13 cellular contexts compared by ENCODE assay signal in genomic region chr9:34634551-34634945, GRCh38. TPM values are rescaled to one million over a fixed set of nuclear protein-coding genes. Genes with fewer than 3 reads are reported as not detected.
A peak's percentile ranks its signal among the peaks of the same experiment; 100 is the strongest.
DNase-seq lines count a peak whose midpoint lies in the region; ATAC-seq and TF ChIP-seq lines count a peak whose summit lies in the region.
"Had no signal": no experiment of that assay in that cellular context is flagged by ENCODE, and none has a peak within 500 bp of the region (broad histone marks: within the 10 kb centered on the region; RNA-seq: fewer than 3 reads in every experiment).

No MANE protein-coding gene starts in this region.

- H2BK120ac ChIP-seq in mesenchymal stem cell (ENCODE audit: low read depth, low read length), result no peak overlapping the region

- H3K27ac ChIP-seq in mesenchymal stem cell (ENCODE audit: low read length, poor library complexity, severe bottlenecking) (no peak overlapping the region), ascending aorta (no peak overlapping the region)
- H3K27ac ChIP-seq: A549 had no signal

- intact Hi-C loops in posterior vena cava (cut with DNase I) (no loop called here), ascending aorta (cut with DNase I) (loop anchor here (1.0 kb wide), 1 partner anchor 22 kb away; the partner anchor contains the start of gene RPP25L)

- no peak overlapping the region for H3K4ac ChIP-seq in mesenchymal stem cell (ENCODE audit: low read depth in 1 of 2, low read length in 2 of 2)

- peak; percentile 1 for TF ChIP-seq CTCF in NB4 (IDR thresholded peaks at IDR 0.05; ENCODE audit: low read depth, low read length)
- no peak for TF ChIP-seq CTCF in type B pancreatic cell (conservative IDR thresholded peaks at IDR 0.05)
- no peak for TF ChIP-seq CTCF in ascending aorta (IDR thresholded peaks at IDR 0.05)

- H3K9me3 ChIP-seq in mesenchymal stem cell (ENCODE audit: control insufficient read depth, low read length) (no peaks in the 10 kb centered on the region), ascending aorta (no peaks in the 10 kb centered on the region)
- H3K9me3 ChIP-seq: A549 had no signal

- H3K27me3 Mint-ChIP-seq in activated T-cell treated with anti-CD3 and anti-CD28 coated beads, Interleukin-2, amount 50 U/mL, for 4 hours (ENCODE audit: low read depth), result peaks cover 11% of the 10 kb centered on the region
- peaks cover 32% of the 10 kb centered on the region for H3K27me3 Mint-ChIP-seq in type B pancreatic cell

- no peak overlapping the region for H3K27ac Mint-ChIP-seq in type B pancreatic cell
- H3K27ac Mint-ChIP-seq: CD14-positive monocyte had no signal

- H2BK15ac ChIP-seq in mesenchymal stem cell (ENCODE audit: low read depth, poor library complexity, severe bottlenecking), result no peak overlapping the region

- H3K4me1 ChIP-seq in mesenchymal stem cell (ENCODE audit: control insufficient read depth, insufficient read depth, low read depth, low read length), result peaks cover 19% of the 10 kb centered on the region
- H3K4me1 ChIP-seq in ascending aorta, result peaks cover 0 to 13% of the 10 kb centered on the region in 2 donors

- H3K27me3 ChIP-seq in mesenchymal stem cell (ENCODE audit: control insufficient read depth in 1 of 2, insufficient read depth in 1 of 2, low read length in 2 of 2), result peaks cover 15 to 20% of the 10 kb centered on the region in 2 experiments
- no peaks in the 10 kb centered on the region for H3K27me3 ChIP-seq in ascending aorta

- H3K14ac ChIP-seq in mesenchymal stem cell (ENCODE audit: low read length in 2 of 2), result no peak overlapping the region

- H3K4me3 Mint-ChIP-seq in activated T-cell treated with anti-CD3 and anti-CD28 coated beads, Interleukin-2, amount 50 U/mL, for 4 hours, result peak overlapping the region; percentile 45
- peak overlapping the region; percentile 52 for H3K4me3 Mint-ChIP-seq in type B pancreatic cell

- H3K36me3 ChIP-seq in mesenchymal stem cell (ENCODE audit: control insufficient read depth in 1 of 2, insufficient read depth in 2 of 2, low read depth in 1 of 2, low read length in 2 of 2), result peaks cover 11 to 13% of the 10 kb centered on the region in 2 experiments
- H3K36me3 ChIP-seq in ascending aorta, result no peaks in the 10 kb centered on the region

- H3K4me3 ChIP-seq in NB4 (ENCODE audit: low read depth, low read length) (no peak overlapping the region), mesenchymal stem cell (ENCODE audit: insufficient read depth in 1 of 2, low read depth in 1 of 2, low read length in 2 of 2) (no peak overlapping the region), ascending aorta (no peak overlapping the region)
- H3K4me3 ChIP-seq: A549 had no signal

- no CpG with 5 or more reads among the region's 1 CpG for WGBS in mesenchymal stem cell

- H3K9me3 Mint-ChIP-seq in activated T-cell treated with anti-CD3 and anti-CD28 coated beads, Interleukin-2, amount 50 U/mL, for 4 hours, result no peaks in the 10 kb centered on the region
- no peaks in the 10 kb centered on the region for H3K9me3 Mint-ChIP-seq in type B pancreatic cell

- no peak overlapping the region for H4K8ac ChIP-seq in mesenchymal stem cell (ENCODE audit: low read length)

- no peak overlapping the region for H3K23ac ChIP-seq in mesenchymal stem cell (ENCODE audit: low read length in 2 of 2)

- no peak overlapping the region for H2BK5ac ChIP-seq in mesenchymal stem cell (ENCODE audit: low read depth, low read length, poor library complexity, severe bottlenecking)

- peaks cover 10% of the 10 kb centered on the region for H3K36me3 Mint-ChIP-seq in activated T-cell treated with anti-CD3 and anti-CD28 coated beads, Interleukin-2, amount 50 U/mL, for 4 hours (ENCODE audit: insufficient read depth)
- H3K36me3 Mint-ChIP-seq in type B pancreatic cell, result no peaks in the 10 kb centered on the region

- H3K4me2 ChIP-seq in mesenchymal stem cell (ENCODE audit: low read length, poor library complexity, severe bottlenecking), result no peak overlapping the region
- H3K4me2 ChIP-seq: A549 had no signal

- no peak overlapping the region for H2BK12ac ChIP-seq in mesenchymal stem cell (ENCODE audit: low read length in 2 of 2)

- H3K9ac ChIP-seq in mesenchymal stem cell (ENCODE audit: low read length), result peak overlapping the region; percentile 7

- no peak for DNase-seq in activated T-cell treated with anti-CD3 and anti-CD28 coated beads, Interleukin-2, amount 50 U/mL, for 4 hours
- no peak for DNase-seq in activated T-cell treated with anti-CD3 and anti-CD28 coated beads, Interleukin-2, amount 50 U/mL, for 1 hour
- DNase-seq in NB4 (ENCODE audit: low read depth) (no peak), mesenchymal stem cell (no peak), type B pancreatic cell (ENCODE audit: extremely low spot score, unreplicated experiment) (no peak), posterior vena cava (ENCODE audit: low spot score) (no peak), ascending aorta (ENCODE audit: low spot score in 2 of 2) (no peak)

- TF ChIP-seq POLR2A in NB4 (IDR thresholded peaks at IDR 0.05; ENCODE audit: extremely low read depth, insufficient read length), result no peak

- H3K4me1 Mint-ChIP-seq in activated T-cell treated with anti-CD3 and anti-CD28 coated beads, Interleukin-2, amount 50 U/mL, for 4 hours (ENCODE audit: low read depth), result peaks cover 41% of the 10 kb centered on the region
- peaks cover 22% of the 10 kb centered on the region for H3K4me1 Mint-ChIP-seq in type B pancreatic cell (ENCODE audit: unreplicated experiment)

- H2AK5ac ChIP-seq in mesenchymal stem cell (ENCODE audit: low read length, severe bottlenecking), result no peak overlapping the region

- ATAC-seq in activated T-cell treated with anti-CD3 and anti-CD28 coated beads, Interleukin-2, amount 50 U/mL, for 4 hours, result no peak

- no peak overlapping the region for H2AFZ ChIP-seq in mesenchymal stem cell (ENCODE audit: low read depth, low read length)

- H3K79me1 ChIP-seq in mesenchymal stem cell (replicated peaks; ENCODE audit: low read length, poor library complexity, severe bottlenecking), result peaks cover 22% of the 10 kb centered on the region

- no peak overlapping the region for H3K18ac ChIP-seq in mesenchymal stem cell (ENCODE audit: low read depth in 1 of 2, low read length in 2 of 2)

- no peak overlapping the region for H4K91ac ChIP-seq in mesenchymal stem cell (ENCODE audit: low read length)

RNA-seq across cellular contexts. Expression of gene SIGMAR1, which starts 3.0 kb away (rescaled TPM):
- total RNA-seq in activated T-cell treated with anti-CD3 and anti-CD28 coated beads, Interleukin-2, amount 50 U/mL, for 4 hours, result 100 to 1,000 TPM; 120 to 128 (median 123) TPM
- 83.0 TPM for polyA plus RNA-seq in mesenchymal stem cell (2013, experiment 1 of 2)
- 83.4 TPM for polyA plus RNA-seq in mesenchymal stem cell (2013, experiment 2 of 2)
- 59.0 and 79.7 TPM in 2 replicates for total RNA-seq in type B pancreatic cell (ENCODE audit: low replicate concordance)
- total RNA-seq in posterior vena cava, result 10 to 100 TPM; 38.1 to 48.5 TPM
- 61.3 TPM for total RNA-seq in ascending aorta

RNA-seq across cellular contexts. Expression of gene ARID3C, which starts 5.7 kb away (rescaled TPM):
- not detected for total RNA-seq in activated T-cell treated with anti-CD3 and anti-CD28 coated beads, Interleukin-2, amount 50 U/mL, for 4 hours
- 0.04 TPM for polyA plus RNA-seq in mesenchymal stem cell (2013, experiment 1 of 2)
- 0.04 TPM for polyA plus RNA-seq in mesenchymal stem cell (2013, experiment 2 of 2)
- total RNA-seq in type B pancreatic cell (ENCODE audit: low replicate concordance) (0.26 TPM in 1 of 2 replicates, not detected in the other), posterior vena cava (not detected), ascending aorta (not detected)
- total RNA-seq: H1, HepG2, NCI-H460, Right ventricle myocardium superior had no signal
- polyA plus RNA-seq: CD14-positive monocyte, HepG2 had no signal

RNA-seq across cellular contexts. Expression of gene GALT, which starts 11.9 kb away (rescaled TPM):
- total RNA-seq in activated T-cell treated with anti-CD3 and anti-CD28 coated beads, Interleukin-2, amount 50 U/mL, for 4 hours, result 10 to 100 TPM; 29.8 to 37.7 (median 30.3) TPM
- 28.6 TPM for polyA plus RNA-seq in mesenchymal stem cell (2013, experiment 1 of 2)
- polyA plus RNA-seq in mesenchymal stem cell (2013, experiment 2 of 2), result 26.5 TPM
- 48.8 and 70.5 TPM in 2 replicates for total RNA-seq in type B pancreatic cell (ENCODE audit: low replicate concordance)
- total RNA-seq in posterior vena cava, result 10 to 100 TPM; 22.2 to 33.0 TPM
- 28.3 TPM for total RNA-seq in ascending aorta

RNA-seq across cellular contexts. Expression of gene DCTN3, which starts 14.3 kb away (rescaled TPM):
- total RNA-seq in activated T-cell treated with anti-CD3 and anti-CD28 coated beads, Interleukin-2, amount 50 U/mL, for 4 hours, result 10 to 100 TPM; 58.8 to 69.2 (median 64.2) TPM
- 96.8 TPM for polyA plus RNA-seq in mesenchymal stem cell (2013, experiment 1 of 2)
- polyA plus RNA-seq in mesenchymal stem cell (2013, experiment 2 of 2), result 99.4 TPM
- 81.6 and 93.4 TPM in 2 replicates for total RNA-seq in type B pancreatic cell (ENCODE audit: low replicate concordance)
- 10 to 100 TPM; 73.8 to 77.0 TPM for total RNA-seq in posterior vena cava
- total RNA-seq in ascending aorta, result 31.7 TPM

RNA-seq across cellular contexts. Expression of gene IL11RA, which starts 17.4 kb away (rescaled TPM):
- total RNA-seq in activated T-cell treated with anti-CD3 and anti-CD28 coated beads, Interleukin-2, amount 50 U/mL, for 4 hours, result 10 to 100 TPM in 1 of 3 donors, 1 to 10 TPM in 2; 7.7 to 10.4 (median 8.8) TPM
- 13.4 TPM for polyA plus RNA-seq in mesenchymal stem cell (2013, experiment 1 of 2)
- polyA plus RNA-seq in mesenchymal stem cell (2013, experiment 2 of 2), result 13.5 TPM
- total RNA-seq in type B pancreatic cell (ENCODE audit: low replicate concordance), result 10.8 and 53.8 TPM in 2 replicates
- total RNA-seq in posterior vena cava, result 10 to 100 TPM; 12.6 to 34.2 TPM
- total RNA-seq in ascending aorta, result 50.3 TPM
